Comparison of ENCODE assay signal across 24 cellular contexts in the genomic region with DNA sequence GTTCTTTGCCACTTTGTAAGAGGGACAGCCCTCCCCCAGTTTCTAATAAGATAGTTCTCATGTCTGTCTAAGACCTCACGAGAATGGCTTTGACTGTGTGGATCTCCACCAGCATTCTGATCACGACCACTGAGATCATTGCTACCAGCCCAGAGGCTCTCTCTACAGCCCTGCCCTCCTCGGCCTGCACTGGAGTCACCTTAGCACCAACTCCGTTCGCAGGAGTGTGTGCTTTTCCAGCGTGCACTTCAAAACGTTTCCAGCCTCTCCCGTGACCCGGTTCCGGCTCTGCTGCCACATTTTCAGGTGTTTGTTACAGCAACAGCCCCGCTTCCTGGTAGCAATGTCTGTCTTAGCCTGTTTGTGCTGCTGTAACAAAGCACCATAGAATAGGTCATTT. TPM values are rescaled to one million over a fixed set of nuclear protein-coding genes. Genes with fewer than 3 reads are reported as not detected.
"Had no signal": no experiment of that assay in that cellular context is flagged by ENCODE, and none has a peak within 500 bp of the region (broad histone marks: within the 10 kb centered on the region; RNA-seq: fewer than 3 reads in every experiment).

No MANE protein-coding gene starts in this region.

- DNase-seq: activated CD8-positive, alpha-beta memory T cell treated with anti-CD3 and anti-CD28 coated beads, Interleukin-2, amount 50 U/mL, for 4 hours; activated naive CD4-positive, alpha-beta T cell treated with anti-CD3 and anti-CD28 coated beads, Interleukin-2, amount 10 ng/mL, durations not matched to agents 7 days and 5 days; activated T-cell treated with anti-CD3 and anti-CD28 coated beads, Interleukin-2, amount 50 U/mL, for 4 hours; dermis blood vessel endothelial cell; effector memory CD8-positive, alpha-beta T cell; gastrocnemius medialis; left ventricle myocardium inferior; mammary epithelial cell; mucosa of descending colon; nephron progenitor cell; occipital lobe; small intestine; stimulated activated CD4-positive, alpha-beta T cell treated with anti-CD3 and anti-CD28 coated beads, Interleukin-2, amount 100 ng/mL, for 24 hours; stimulated activated naive CD8-positive, alpha-beta T cell treated with anti-CD3 and anti-CD28 coated beads, Interleukin-15, amount 100 ng/mL, for 72 hours; T-helper 1 cell; T-helper 9 cell; uterus had no signal

- H3K27ac ChIP-seq: cardiac muscle cell, esophagus muscularis mucosa, gastrocnemius medialis, left ventricle myocardium inferior, suprapubic skin, tibial nerve, uterus had no signal

- H3K36me3 ChIP-seq: cardiac muscle cell, esophagus muscularis mucosa, gastrocnemius medialis, left ventricle myocardium inferior, suprapubic skin, tibial nerve, uterus had no signal

- H3K4me1 ChIP-seq: tibial nerve, uterus had no signal

- ATAC-seq: activated T-cell treated with anti-CD3 and anti-CD28 coated beads, Interleukin-2, amount 50 U/mL, for 4 hours; effector memory CD8-positive, alpha-beta T cell; gastrocnemius medialis; mucosa of descending colon; sciatic nerve; stimulated activated effector memory CD8-positive, alpha-beta T cell treated with anti-CD3 and anti-CD28 coated beads, Interleukin-12 subunit alpha, Interleukin-12 subunit beta, amount 100 ng/mL, for 72 hours; stimulated activated naive CD8-positive, alpha-beta T cell treated with anti-CD3 and anti-CD28 coated beads, Interleukin-15, amount 100 ng/mL, for 72 hours had no signal

- H3K27me3 ChIP-seq: cardiac muscle cell, esophagus muscularis mucosa, gastrocnemius medialis, suprapubic skin, tibial nerve, uterus had no signal

- H3K4me3 ChIP-seq: cardiac muscle cell, esophagus muscularis mucosa, gastrocnemius medialis, left ventricle myocardium inferior, mucosa of descending colon, suprapubic skin, tibial nerve, uterus had no signal

- H3K9me3 ChIP-seq: esophagus muscularis mucosa, gastrocnemius medialis, suprapubic skin, tibial nerve, uterus had no signal

RNA-seq across cellular contexts. Expression of a gene that starts 26.2 kb away (rescaled TPM):
- total RNA-seq: dermis blood vessel endothelial cell, endothelial cell of umbilical vein, gastrocnemius medialis, mammary epithelial cell, occipital lobe had no signal

RNA-seq across cellular contexts. Expression of a gene that starts 26.3 kb away (rescaled TPM):
- total RNA-seq: dermis blood vessel endothelial cell, endothelial cell of umbilical vein, mammary epithelial cell had no signal

RNA-seq across cellular contexts. Expression of a gene that starts 57.7 kb away (rescaled TPM):
- total RNA-seq: cardiac muscle cell, dermis blood vessel endothelial cell, endothelial cell of umbilical vein, gastrocnemius medialis, left ventricle myocardium inferior, mammary epithelial cell had no signal
